In genomic region chr11:48001438-48002021, GRCh38 we compare ENCODE assay signal across 8 cellular contexts. TPM values are rescaled to one million over a fixed set of nuclear protein-coding genes. Genes with fewer than 3 reads are reported as not detected.
DNase-seq lines count a peak whose midpoint lies in the region; ATAC-seq and TF ChIP-seq lines count a peak whose summit lies in the region.

No MANE protein-coding gene starts in this region.

- H3K4me3 ChIP-seq in AG10803 (ENCODE audit: low read length), result no peak overlapping the region
- H3K4me3 ChIP-seq in Jurkat, Clone E6-1 (ENCODE audit: low read length), result no peak overlapping the region
- no peak overlapping the region for H3K4me3 ChIP-seq in foreskin fibroblast (ENCODE audit: low read depth in 1 of 2, low read length in 2 of 2)

- peak; percentile 58 for ATAC-seq in GM21360 (IDR thresholded peaks at IDR 0.05; ENCODE audit: unreplicated experiment)

- TF ChIP-seq CTCF in AG10803 (conservative IDR thresholded peaks at IDR 0.05; ENCODE audit: low read length) (no peak), foreskin fibroblast (IDR thresholded peaks at IDR 0.05; ENCODE audit: low read depth, low read length) (no peak)

- DNase-seq in AG10803 (ENCODE audit: low read depth) (peak; percentile 53), foreskin fibroblast (peak; percentile 67 to 76), H4 (ENCODE audit: low spot score) (no peak), NOMO-1 treated with dmso at 0.1 percent for 144 hours (lab: John Stamatoyannopoulos, UW; ENCODE audit: unreplicated experiment) (no peak)
- DNase-seq in Jurkat, Clone E6-1 (ENCODE audit: low read depth, low spot score), result peak; percentile 60
- DNase-seq in activated CD8-positive, alpha-beta memory T cell treated with anti-CD3 and anti-CD28 coated beads, Interleukin-2, amount 50 U/mL, for 1 hour (ENCODE audit: extremely low read depth), result peak; percentile 75
- DNase-seq in stimulated activated CD4-positive, alpha-beta T cell treated with anti-CD3 and anti-CD28 coated beads, TNF-alpha, amount 100 ng/mL, for 4 hours (ENCODE audit: low read depth in 3 of 3), result peak in 2 of 3 experiments; percentile 55 to 76

RNA-seq across cellular contexts. Expression of gene PTPRJ, which starts 21.2 kb away (rescaled TPM):
- polyA plus RNA-seq in Jurkat, Clone E6-1 (2012; ENCODE audit: insufficient read depth, insufficient read length), result 2.6 TPM
- 16.5 and 19.9 TPM in 2 replicates for total RNA-seq in H4 (2014; rRNA removed; shearing (Covaris generic))

Comparison
In these comparisons a context has a peak if more than half of its experiments do, and no peak if none do; other contexts are left out.
1. DNase-seq: peak in AG10803 (single experiment), Jurkat, Clone E6-1 (single experiment), activated CD8-positive, alpha-beta memory T cell treated with anti-CD3 and anti-CD28 coated beads, Interleukin-2, amount 50 U/mL, for 1 hour (single experiment), foreskin fibroblast (2 of 2) and stimulated activated CD4-positive, alpha-beta T cell treated with anti-CD3 and anti-CD28 coated beads, TNF-alpha, amount 100 ng/mL, for 4 hours (2 of 3); none in H4 (single experiment) and NOMO-1 treated with dmso at 0.1 percent for 144 hours (single experiment).